In the genomic region with DNA sequence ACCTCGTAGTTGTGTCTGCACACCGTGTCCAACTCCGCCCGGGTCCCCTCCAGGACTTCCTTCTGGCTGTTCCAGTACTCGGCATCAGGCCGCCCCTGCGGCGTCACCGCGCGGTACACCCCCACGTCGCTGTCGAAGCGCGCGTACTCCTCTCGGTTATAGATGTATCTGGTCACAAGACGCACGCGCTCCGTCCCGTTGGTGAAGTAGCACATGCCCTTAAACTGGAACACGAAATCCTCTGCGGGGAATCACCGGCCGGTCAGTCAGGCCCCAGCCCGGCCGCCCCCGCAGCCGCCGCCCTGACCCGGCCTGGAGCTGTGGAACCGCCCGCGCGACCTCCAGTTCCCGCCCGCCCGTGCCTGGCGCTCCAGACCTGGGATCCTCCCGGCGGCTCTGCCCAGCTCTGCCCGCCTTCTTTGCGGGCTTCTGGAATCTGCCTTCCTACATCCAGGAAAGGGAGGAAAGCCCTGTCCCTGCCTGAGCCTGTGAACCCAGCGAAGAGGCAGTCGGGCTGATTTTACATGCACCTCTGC, we compare ENCODE assay signal across 10 cellular contexts. TPM values are rescaled to one million over a fixed set of nuclear protein-coding genes. Genes with fewer than 3 reads are reported as not detected.
A peak's percentile ranks its signal among the peaks of the same experiment; 100 is the strongest.
DNase-seq lines count a peak whose midpoint lies in the region; ATAC-seq, FAIRE-seq and TF ChIP-seq lines count a peak whose summit lies in the region.
"Had no signal": no experiment of that assay in that cellular context is flagged by ENCODE, and none has a peak within 500 bp of the region (broad histone marks: within the 10 kb centered on the region; RNA-seq: fewer than 3 reads in every experiment).

No MANE protein-coding gene starts in this region.

- no peaks in the 10 kb centered on the region for H3K79me2 ChIP-seq in osteoblast (ENCODE audit: insufficient read depth, low read length)

- no peak overlapping the region for H3K4me3 ChIP-seq in osteoblast (ENCODE audit: insufficient read depth, low read length)

- H3K9me3 ChIP-seq in osteoblast (ENCODE audit: low read depth, low read length), result no peaks in the 10 kb centered on the region

- H3K4me1 ChIP-seq in foreskin keratinocyte, result no peaks in the 10 kb centered on the region
- H3K4me1 ChIP-seq in osteoblast (ENCODE audit: insufficient read depth, low read length), result no peaks in the 10 kb centered on the region

- no peak overlapping the region for H2AFZ ChIP-seq in osteoblast (ENCODE audit: low read length)

- TF ChIP-seq POLR2A in H54 (IDR thresholded peaks at IDR 0.05; ENCODE audit: low read depth, low read length), result no peak

- ATAC-seq in GM21423 (IDR thresholded peaks at IDR 0.05; ENCODE audit: unreplicated experiment) (peak; percentile 35), foreskin keratinocyte (peak; percentile 41), GM19452 (IDR thresholded peaks at IDR 0.05; ENCODE audit: unreplicated experiment) (no peak)
- ATAC-seq: HCT116 had no signal

- no peaks in the 10 kb centered on the region for H3K36me3 ChIP-seq in osteoblast (ENCODE audit: insufficient read depth, low read length)

- H3K27ac ChIP-seq in foreskin keratinocyte, result no peak overlapping the region
- no peak overlapping the region for H3K27ac ChIP-seq in osteoblast (ENCODE audit: low read depth, low read length)

- H3K4me2 ChIP-seq in osteoblast (ENCODE audit: insufficient read depth, low read length), result no peak overlapping the region

- H3K27me3 ChIP-seq in foreskin keratinocyte (peaks cover 32% of the 10 kb centered on the region), osteoblast (ENCODE audit: insufficient read depth, low read length) (peaks cover 7% of the 10 kb centered on the region)

- no peak for FAIRE-seq in H54 (lab: Jason Lieb, UNC)

- no peaks in the 10 kb centered on the region for H4K20me1 ChIP-seq in osteoblast (ENCODE audit: insufficient read depth, low read length)

- DNase-seq in activated CD4-positive, alpha-beta T cell treated with anti-CD3 and anti-CD28 coated beads for 1 hour, result peak; percentile 17
- DNase-seq in foreskin keratinocyte (peak in 1 of 2 donors; percentile 0), osteoblast (ENCODE audit: insufficient read length, low spot score, missing footprints) (no peak), mesenteric fat pad (ENCODE audit: low spot score) (no peak), H54 (ENCODE audit: insufficient read length, low spot score) (no peak)
- peak; percentile 30 for DNase-seq in stimulated activated CD4-positive, alpha-beta T cell treated with anti-CD3 and anti-CD28 coated beads, Interleukin-2, amount 100 ng/mL, for 4 hours (ENCODE audit: low read depth)

- TF ChIP-seq CTCF in foreskin keratinocyte (conservative IDR thresholded peaks at IDR 0.05) (no peak), osteoblast (IDR thresholded peaks at IDR 0.05; ENCODE audit: extremely low read depth, low read depth, low read length) (no peak)

RNA-seq across cellular contexts. Expression of a gene that starts 1.6 kb away (rescaled TPM):
- total RNA-seq in foreskin keratinocyte, result 1.7 and 3.3 TPM in 2 replicates
- polyA plus RNA-seq in foreskin keratinocyte, result 3.0 and 5.1 TPM in 2 replicates
- total RNA-seq in osteoblast, result under 0.01 and 6.5 TPM in 2 replicates
- 21.5 TPM for total RNA-seq in mesenteric fat pad

RNA-seq across cellular contexts. Expression of a gene that starts 27.7 kb away (rescaled TPM):
- total RNA-seq in foreskin keratinocyte (not detected in 2 replicates), osteoblast (0.29 TPM in 1 of 2 replicates, not detected in the other), mesenteric fat pad (12.7 TPM)
- polyA plus RNA-seq in foreskin keratinocyte, result not detected in 2 replicates
- total RNA-seq: renal cortical epithelial cell had no signal

Comparison
In these comparisons a context has a peak if more than half of its experiments do, and no peak if none do; other contexts are left out.
1. DNase-seq: peak in activated CD4-positive, alpha-beta T cell treated with anti-CD3 and anti-CD28 coated beads for 1 hour (single experiment) and stimulated activated CD4-positive, alpha-beta T cell treated with anti-CD3 and anti-CD28 coated beads, Interleukin-2, amount 100 ng/mL, for 4 hours (single experiment); none in osteoblast (single experiment), mesenteric fat pad (single experiment) and H54 (single experiment).
2. RNA of a gene that starts 27.7 kb away (total RNA-seq): 12.7 TPM in mesenteric fat pad (single experiment); not detected in foreskin keratinocyte and 0.29 TPM in osteoblast; every median in the first group is over 10 times any median in the second.